Comparison of ENCODE assay signal across 8 cellular contexts in the genomic region with DNA sequence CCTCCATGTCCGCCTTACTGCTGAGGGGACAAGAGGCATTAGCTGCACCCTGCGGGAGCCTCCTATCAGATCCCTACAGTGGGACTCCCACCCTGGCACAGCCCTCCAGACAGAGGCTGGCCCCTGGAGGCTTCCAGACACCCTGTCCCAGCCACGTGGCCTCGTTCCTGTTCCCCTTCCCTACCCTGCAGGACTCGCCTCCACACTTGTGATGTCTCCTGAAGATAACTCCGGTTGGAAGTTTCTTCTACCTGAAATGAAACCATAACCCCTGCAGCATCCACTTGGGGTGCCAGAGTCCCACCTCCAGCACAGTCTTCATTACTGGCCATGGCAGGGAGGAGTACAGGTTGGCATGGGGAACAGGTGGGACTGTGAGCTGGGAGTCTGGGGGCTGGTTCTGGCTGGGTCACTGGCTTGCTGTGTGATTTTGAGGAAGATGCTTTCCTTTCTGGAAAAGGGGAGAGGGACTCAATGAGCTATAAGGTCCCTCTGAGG. TPM values are rescaled to one million over a fixed set of nuclear protein-coding genes. Genes with fewer than 3 reads are reported as not detected.
DNase-seq lines count a peak whose midpoint lies in the region; ATAC-seq and TF ChIP-seq lines count a peak whose summit lies in the region.

No MANE protein-coding gene starts in this region.

- no peaks in the 10 kb centered on the region for H3K9me3 Mint-ChIP-seq in activated naive CD8-positive, alpha-beta T cell treated with anti-CD3 and anti-CD28 coated beads for 36 hours

- peaks cover 71% of the 10 kb centered on the region for H3K4me1 Mint-ChIP-seq in activated naive CD8-positive, alpha-beta T cell treated with anti-CD3 and anti-CD28 coated beads for 36 hours

- H3K9me3 ChIP-seq in left lung = no peaks in the 10 kb centered on the region
- no peaks in the 10 kb centered on the region for H3K9me3 ChIP-seq in upper lobe of left lung

- H3K4me3 ChIP-seq in left lung (peak overlapping the region in 1 of 2 donors; percentile 11), upper lobe of left lung (peak overlapping the region in 2 of 4 donors; percentile 12 to 24)

- H3K27me3 ChIP-seq in left lung = no peaks in the 10 kb centered on the region
- H3K27me3 ChIP-seq in upper lobe of left lung = no peaks in the 10 kb centered on the region

- TF ChIP-seq CTCF in left lung (IDR thresholded peaks at IDR 0.05) (no peak), upper lobe of left lung (IDR thresholded peaks at IDR 0.05) (no peak)

- H3K27me3 Mint-ChIP-seq in activated naive CD8-positive, alpha-beta T cell treated with anti-CD3 and anti-CD28 coated beads for 36 hours = no peaks in the 10 kb centered on the region

- no peak for TF ChIP-seq EP300 in upper lobe of left lung (IDR thresholded peaks at IDR 0.05)

- intact Hi-C loops in left lung (cut with DNase I) = no loop called here

- H3K4me3 Mint-ChIP-seq in activated naive CD8-positive, alpha-beta T cell treated with anti-CD3 and anti-CD28 coated beads for 36 hours = peak overlapping the region; percentile 66

- peak; percentile 2 for ATAC-seq in left lung
- no peak for ATAC-seq in upper lobe of left lung (ENCODE audit: low FRiP score in 2 of 2)
- ATAC-seq in HG03342 (IDR thresholded peaks at IDR 0.05; ENCODE audit: unreplicated experiment) = no peak
- no peak for ATAC-seq in GM19397 (IDR thresholded peaks at IDR 0.05; ENCODE audit: unreplicated experiment)

- H3K27ac ChIP-seq in left lung (peak overlapping the region; percentile 83 to 95), upper lobe of left lung (peak overlapping the region; percentile 77 to 91 (median 86))

- peaks cover 27 to 73% of the 10 kb centered on the region in 2 donors for H3K4me1 ChIP-seq in left lung
- peaks cover 57 to 65% (median 61%) of the 10 kb centered on the region in 4 donors for H3K4me1 ChIP-seq in upper lobe of left lung

- H3K36me3 ChIP-seq in left lung (peaks cover 0 to 34% of the 10 kb centered on the region in 2 donors), upper lobe of left lung (peaks cover 7 to 30% (median 25%) of the 10 kb centered on the region in 4 donors)

- peaks cover 8% of the 10 kb centered on the region for H3K36me3 Mint-ChIP-seq in activated naive CD8-positive, alpha-beta T cell treated with anti-CD3 and anti-CD28 coated beads for 36 hours

- peak; percentile 30 for DNase-seq in activated naive CD4-positive, alpha-beta T cell treated with Interleukin-2 at 50 U/mL for 16 hours
- DNase-seq in activated naive CD4-positive, alpha-beta T cell (lab: John Stamatoyannopoulos, UW) = no peak
- no peak for DNase-seq in activated naive CD8-positive, alpha-beta T cell treated with anti-CD3 and anti-CD28 coated beads for 36 hours
- no peak for DNase-seq in left lung
- DNase-seq in upper lobe of left lung = no peak
- no peak for DNase-seq in SHP77 treated with DMSO at 0.1 percent for 48 hours (lab: John Stamatoyannopoulos, UW)

- WGBS in upper lobe of left lung, 2 donors = 45 to 55% methylated on average over 5 to 6 of the region's 6 CpGs

- no peak for TF ChIP-seq POLR2A in upper lobe of left lung (IDR thresholded peaks at IDR 0.05)

- peak overlapping the region; percentile 92 for H3K27ac Mint-ChIP-seq in activated naive CD8-positive, alpha-beta T cell treated with anti-CD3 and anti-CD28 coated beads for 36 hours

RNA-seq across cellular contexts. Expression of a gene that starts 4.9 kb away (rescaled TPM):
- 100 to 1,000 TPM in 1 of 2 experiments, 10 to 100 TPM in 1; 90.8 to 103 TPM for total RNA-seq in activated naive CD8-positive, alpha-beta T cell treated with anti-CD3 and anti-CD28 coated beads for 36 hours
- total RNA-seq in left lung (10 to 100 TPM; 14.0 to 40.7 TPM), upper lobe of left lung (10 to 100 TPM; 11.4 to 58.7 (median 31.1) TPM)

RNA-seq across cellular contexts. Expression of a gene that starts 24.0 kb away (rescaled TPM):
- 10 to 100 TPM; 41.4 to 42.5 TPM for total RNA-seq in activated naive CD8-positive, alpha-beta T cell treated with anti-CD3 and anti-CD28 coated beads for 36 hours
- total RNA-seq in left lung (10 to 100 TPM in 1 of 2 donors, 1 to 10 TPM in 1; 8.3 to 10.1 TPM), upper lobe of left lung (10 to 100 TPM in 1 of 6 donors, 1 to 10 TPM in 5; 2.1 to 11.1 (median 8.7) TPM)

RNA-seq across cellular contexts. Expression of a gene that starts 25.9 kb away (rescaled TPM):
- total RNA-seq in activated naive CD8-positive, alpha-beta T cell treated with anti-CD3 and anti-CD28 coated beads for 36 hours = 10 to 100 TPM; 56.3 to 61.9 TPM
- total RNA-seq in left lung = 10 to 100 TPM; 53.0 to 64.3 TPM
- total RNA-seq in upper lobe of left lung = 100 to 1,000 TPM in 2 of 6 donors, 10 to 100 TPM in 4; 52.4 to 226 (median 68.3) TPM

RNA-seq across cellular contexts. Expression of a gene that starts 40.9 kb away (rescaled TPM):
- 100 to 1,000 TPM; 166 to 171 TPM for total RNA-seq in activated naive CD8-positive, alpha-beta T cell treated with anti-CD3 and anti-CD28 coated beads for 36 hours
- total RNA-seq in left lung (100 to 1,000 TPM; 826 to 851 TPM), upper lobe of left lung (100 to 1,000 TPM; 125 to 750 (median 400) TPM)

RNA-seq across cellular contexts. Expression of a gene that starts 51.6 kb away (rescaled TPM):
- 10 to 100 TPM; 50.0 to 50.8 TPM for total RNA-seq in activated naive CD8-positive, alpha-beta T cell treated with anti-CD3 and anti-CD28 coated beads for 36 hours
- total RNA-seq in left lung (10 to 100 TPM; 16.2 to 26.3 TPM), upper lobe of left lung (10 to 100 TPM; 23.5 to 89.1 (median 26.7) TPM)
